ENCODE assay signal across 13 cellular contexts in the genomic region with DNA sequence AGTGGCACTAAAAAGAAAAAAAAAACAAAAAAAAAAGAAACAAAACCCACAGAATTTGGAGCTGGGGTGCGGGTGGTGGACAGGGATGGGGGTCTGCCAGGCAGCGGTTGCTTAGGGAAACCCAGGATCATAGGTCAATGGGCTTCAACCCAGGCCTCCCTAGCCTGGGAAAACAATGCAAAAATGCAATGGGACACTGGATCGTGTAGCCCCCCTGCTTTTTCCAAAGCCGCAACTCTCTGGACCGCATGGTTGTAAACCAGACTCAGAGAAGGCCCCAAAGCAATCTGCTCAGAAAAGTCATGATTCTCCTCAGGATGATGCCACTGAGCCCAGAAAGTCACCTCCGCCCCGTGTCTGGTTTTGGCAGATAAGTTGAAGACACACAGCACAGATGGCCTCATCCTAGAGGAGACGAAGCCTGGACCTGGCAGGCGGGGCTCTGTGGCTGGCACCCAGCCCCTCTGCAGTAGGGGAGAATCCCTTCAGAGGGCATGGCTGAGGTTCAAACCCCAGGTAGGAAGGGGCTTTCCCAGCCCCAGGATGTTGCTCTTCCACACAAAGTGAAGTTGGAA. TPM values are rescaled to one million over a fixed set of nuclear protein-coding genes. Genes with fewer than 3 reads are reported as not detected.
A peak's percentile ranks its signal among the peaks of the same experiment; 100 is the strongest.
DNase-seq lines count a peak whose midpoint lies in the region; ATAC-seq and TF ChIP-seq lines count a peak whose summit lies in the region.
"Had no signal": no experiment of that assay in that cellular context is flagged by ENCODE, and none has a peak within 500 bp of the region (broad histone marks: within the 10 kb centered on the region; RNA-seq: fewer than 3 reads in every experiment).

No MANE protein-coding gene starts in this region.

- no peaks in the 10 kb centered on the region for H3K9me3 ChIP-seq in HUES6 (ENCODE audit: control insufficient read depth, insufficient read depth, low read depth, low read length)
- H3K9me3 ChIP-seq in trophoblast cell (ENCODE audit: insufficient read depth, low read depth, low read length) = no peaks in the 10 kb centered on the region

- WGBS in trophoblast cell (ENCODE audit: extremely low coverage, insufficient coverage, insufficient read length) = no CpG with 5 or more reads among the region's 9 CpGs

- H3K36me3 ChIP-seq in HUES6 (ENCODE audit: control insufficient read depth, insufficient read depth, low read length) (no peaks in the 10 kb centered on the region), trophoblast cell (ENCODE audit: control insufficient read depth in 1 of 2, insufficient read depth in 2 of 2, low read length in 2 of 2) (peaks cover 18% of the 10 kb centered on the region in 2 experiments)

- POLR2A ChIA-PET in activated CD8-positive, alpha-beta T cell treated with anti-CD3 and anti-CD28 coated beads for 36 hours (lab: Charles Lee) = no interaction called here
- POLR2A ChIA-PET in activated CD8-positive, alpha-beta T cell treated with anti-CD3 and anti-CD28 coated beads, Interleukin-2, amount 10 ng/mL, durations not matched to agents 7 days and 5 days (lab: Charles Lee) = no interaction called here

- peak overlapping the region; percentile 85 for H3K18ac ChIP-seq in trophoblast cell (ENCODE audit: low read length)

- H2AK5ac ChIP-seq in trophoblast cell (ENCODE audit: low read length) = peak overlapping the region; percentile 11

- peak overlapping the region; percentile 96 for H4K8ac ChIP-seq in trophoblast cell (ENCODE audit: low read depth, low read length)

- no peak overlapping the region for H3K4me3 Mint-ChIP-seq in activated CD8-positive, alpha-beta T cell treated with anti-CD3 and anti-CD28 coated beads for 36 hours
- H3K4me3 Mint-ChIP-seq in activated CD8-positive, alpha-beta T cell treated with anti-CD3 and anti-CD28 coated beads, Interleukin-2, amount 10 ng/mL, durations not matched to agents 7 days and 5 days = no peak overlapping the region
- peak overlapping the region; percentile 77 to 86 (median 84) for H3K4me3 Mint-ChIP-seq in brain

- H3K4me1 ChIP-seq in HUES6 (ENCODE audit: control insufficient read depth, insufficient read depth, low read length) (peaks cover 57% of the 10 kb centered on the region), trophoblast cell (ENCODE audit: control insufficient read depth in 1 of 2, insufficient read depth in 2 of 2, low read length in 2 of 2) (peaks cover 16 to 23% of the 10 kb centered on the region in 2 experiments)

- intact Hi-C loops in activated CD8-positive, alpha-beta T cell treated with anti-CD3 and anti-CD28 coated beads for 36 hours (cut with micrococcal nuclease) = no loop called here

- H2BK5ac ChIP-seq in trophoblast cell (ENCODE audit: low read depth, low read length, poor library complexity) = peak overlapping the region; percentile 98

- no peak overlapping the region for H2AFZ ChIP-seq in trophoblast cell (ENCODE audit: insufficient read depth, low read length, poor library complexity)

- H3K4me1 Mint-ChIP-seq in activated CD8-positive, alpha-beta T cell treated with anti-CD3 and anti-CD28 coated beads for 36 hours (ENCODE audit: low read depth) = peaks cover 51% of the 10 kb centered on the region
- H3K4me1 Mint-ChIP-seq in activated CD8-positive, alpha-beta T cell treated with anti-CD3 and anti-CD28 coated beads, Interleukin-2, amount 10 ng/mL, durations not matched to agents 7 days and 5 days (ENCODE audit: low read depth) = peaks cover 62% of the 10 kb centered on the region
- H3K4me1 Mint-ChIP-seq in brain = peaks cover 53% of the 10 kb centered on the region

- no peak overlapping the region for H3K23ac ChIP-seq in trophoblast cell (ENCODE audit: low read length)

- H3K36me3 Mint-ChIP-seq in activated CD8-positive, alpha-beta T cell treated with anti-CD3 and anti-CD28 coated beads for 36 hours (ENCODE audit: low read depth) = no peaks in the 10 kb centered on the region
- no peaks in the 10 kb centered on the region for H3K36me3 Mint-ChIP-seq in activated CD8-positive, alpha-beta T cell treated with anti-CD3 and anti-CD28 coated beads, Interleukin-2, amount 10 ng/mL, durations not matched to agents 7 days and 5 days (ENCODE audit: low read depth)
- peaks cover 10% of the 10 kb centered on the region for H3K36me3 Mint-ChIP-seq in brain

- H3K4ac ChIP-seq in trophoblast cell (ENCODE audit: low read depth, low read length) = peak overlapping the region; percentile 30

- peak overlapping the region; percentile 81 for H3K4me2 ChIP-seq in trophoblast cell (ENCODE audit: low read length)

- ATAC-seq in activated CD8-positive, alpha-beta T cell treated with anti-CD3 and anti-CD28 coated beads for 36 hours = no peak
- no peak for ATAC-seq in activated CD8-positive, alpha-beta T cell treated with anti-CD3 and anti-CD28 coated beads, Interleukin-2, amount 10 ng/mL, durations not matched to agents 7 days and 5 days
- ATAC-seq in HG02588 (IDR thresholded peaks at IDR 0.05; ENCODE audit: unreplicated experiment) = no peak

- peak overlapping the region; percentile 97 for H2BK120ac ChIP-seq in trophoblast cell (ENCODE audit: insufficient read depth, low read length, poor library complexity)

- CTCF ChIA-PET in activated CD8-positive, alpha-beta T cell treated with anti-CD3 and anti-CD28 coated beads for 36 hours (lab: Charles Lee) = interaction anchor here (1.1 to 1.2 kb wide), 2 partner anchors 9 to 394 kb away, joined by 3 to 4 read pairs; no protein-coding TSS in a partner anchor
- CTCF ChIA-PET in activated CD8-positive, alpha-beta T cell treated with anti-CD3 and anti-CD28 coated beads, Interleukin-2, amount 10 ng/mL, durations not matched to agents 7 days and 5 days (lab: Charles Lee) = no interaction called here

- H3K27ac ChIP-seq in HUES6 (ENCODE audit: low read depth, low read length) (no peak overlapping the region), trophoblast cell (ENCODE audit: low read depth, low read length) (peak overlapping the region; percentile 100)

- peak overlapping the region; percentile 95 for H4K91ac ChIP-seq in trophoblast cell (ENCODE audit: low read depth, low read length)

- peaks cover 100% of the 10 kb centered on the region for H3K27me3 ChIP-seq in HUES6 (ENCODE audit: control insufficient read depth, insufficient read depth, low read length)
- H3K27me3 ChIP-seq in trophoblast cell (ENCODE audit: insufficient read depth, low read length) = no peaks in the 10 kb centered on the region

- peak overlapping the region; percentile 42 for H3K14ac ChIP-seq in trophoblast cell (ENCODE audit: low read length)

- H3K9ac ChIP-seq in HUES6 (ENCODE audit: low read length) (peak overlapping the region; percentile 2), trophoblast cell (ENCODE audit: low read length) (peak overlapping the region; percentile 18)

- no peak for TF ChIP-seq CTCF in activated CD8-positive, alpha-beta T cell treated with anti-CD3 and anti-CD28 coated beads for 36 hours (IDR thresholded peaks at IDR 0.05)
- no peak for TF ChIP-seq CTCF in brain (conservative IDR thresholded peaks at IDR 0.05)

- H3K79me2 ChIP-seq in trophoblast cell (ENCODE audit: control insufficient read depth, insufficient read depth, low read length, poor library complexity) = peaks cover 43% of the 10 kb centered on the region

- H3K9me3 Mint-ChIP-seq in activated CD8-positive, alpha-beta T cell treated with anti-CD3 and anti-CD28 coated beads for 36 hours = no peaks in the 10 kb centered on the region
- no peaks in the 10 kb centered on the region for H3K9me3 Mint-ChIP-seq in activated CD8-positive, alpha-beta T cell treated with anti-CD3 and anti-CD28 coated beads, Interleukin-2, amount 10 ng/mL, durations not matched to agents 7 days and 5 days (ENCODE audit: insufficient read depth)
- peaks cover 0 to 5% (median 0%) of the 10 kb centered on the region in 5 experiments for H3K9me3 Mint-ChIP-seq in brain

- H2BK12ac ChIP-seq in trophoblast cell (ENCODE audit: low read length) = peak overlapping the region; percentile 70

- peak overlapping the region; percentile 74 for H4K12ac ChIP-seq in trophoblast cell (ENCODE audit: low read depth, low read length)

- H3K79me1 ChIP-seq in trophoblast cell (ENCODE audit: low read length) = peaks cover 73% of the 10 kb centered on the region

- no peak overlapping the region for H3K27ac Mint-ChIP-seq in activated CD8-positive, alpha-beta T cell treated with anti-CD3 and anti-CD28 coated beads for 36 hours
- no peak overlapping the region for H3K27ac Mint-ChIP-seq in activated CD8-positive, alpha-beta T cell treated with anti-CD3 and anti-CD28 coated beads, Interleukin-2, amount 10 ng/mL, durations not matched to agents 7 days and 5 days
- H3K27ac Mint-ChIP-seq in brain = peak overlapping the region in 3 of 5 experiments; percentile 42 to 95 (median 95)

- H3K4me3 ChIP-seq in HUES6 (ENCODE audit: low read depth, low read length) (peak overlapping the region; percentile 67; the same call in 1 of the 2 replicates), trophoblast cell (ENCODE audit: low read depth, low read length) (no peak overlapping the region)
- H3K4me3 ChIP-seq: lung had no signal

- DNase-seq in activated CD8-positive, alpha-beta T cell treated with anti-CD3 and anti-CD28 coated beads for 36 hours = peak; percentile 37
- no peak for DNase-seq in activated CD8-positive, alpha-beta T cell treated with anti-CD3 and anti-CD28 coated beads, Interleukin-2, amount 10 ng/mL, durations not matched to agents 7 days and 5 days
- DNase-seq in trophoblast cell (no peak), NOMO-1 (lab: John Stamatoyannopoulos, UW; ENCODE audit: unreplicated experiment in 2 of 2) (no peak), RKO (ENCODE audit: low spot score) (no peak)
- DNase-seq: SIG-M5; stimulated activated CD4-positive, alpha-beta T cell treated with anti-CD3 and anti-CD28 coated beads, Interleukin-2, amount 100 ng/mL, for 24 hours had no signal

- H3K27me3 Mint-ChIP-seq in activated CD8-positive, alpha-beta T cell treated with anti-CD3 and anti-CD28 coated beads for 36 hours = peaks cover 68% of the 10 kb centered on the region
- H3K27me3 Mint-ChIP-seq in activated CD8-positive, alpha-beta T cell treated with anti-CD3 and anti-CD28 coated beads, Interleukin-2, amount 10 ng/mL, durations not matched to agents 7 days and 5 days (ENCODE audit: low read depth) = peaks cover 68% of the 10 kb centered on the region
- H3K27me3 Mint-ChIP-seq in brain = peaks cover 77% of the 10 kb centered on the region

RNA-seq across cellular contexts. Expression of a gene that starts 5.1 kb away (rescaled TPM):
- total RNA-seq in activated CD8-positive, alpha-beta T cell treated with anti-CD3 and anti-CD28 coated beads for 36 hours = not detected
- not detected for total RNA-seq in activated CD8-positive, alpha-beta T cell treated with anti-CD3 and anti-CD28 coated beads, Interleukin-2, amount 10 ng/mL, durations not matched to agents 7 days and 5 days
- polyA plus RNA-seq in brain (ENCODE audit: insufficient read depth, low read depth, low replicate concordance) = 0.17 TPM
- 25.2 and 26.9 TPM in 2 replicates for polyA plus RNA-seq in trophoblast cell (2013)
- total RNA-seq: CD4-positive, alpha-beta memory T cell; ureter had no signal
- polyA plus RNA-seq: CD4-positive, alpha-beta memory T cell had no signal

RNA-seq across cellular contexts. Expression of a gene that starts 12.3 kb away (rescaled TPM):
- not detected for total RNA-seq in activated CD8-positive, alpha-beta T cell treated with anti-CD3 and anti-CD28 coated beads for 36 hours
- not detected for total RNA-seq in activated CD8-positive, alpha-beta T cell treated with anti-CD3 and anti-CD28 coated beads, Interleukin-2, amount 10 ng/mL, durations not matched to agents 7 days and 5 days
- 0.63 TPM for polyA plus RNA-seq in brain (ENCODE audit: insufficient read depth, low read depth, low replicate concordance)
- polyA plus RNA-seq in trophoblast cell (2013) = 14.1 and 14.7 TPM in 2 replicates
- total RNA-seq: CD4-positive, alpha-beta memory T cell; lung; ureter had no signal
- polyA plus RNA-seq: CD4-positive, alpha-beta memory T cell had no signal

Comparison
In these comparisons a context has a peak if more than half of its experiments do, and no peak if none do; other contexts are left out.
1. H3K27ac Mint-ChIP-seq: peak in brain (3 of 5); none in activated CD8-positive, alpha-beta T cell treated with anti-CD3 and anti-CD28 coated beads for 36 hours (single experiment) and activated CD8-positive, alpha-beta T cell treated with anti-CD3 and anti-CD28 coated beads, Interleukin-2, amount 10 ng/mL, durations not matched to agents 7 days and 5 days (single experiment).
2. H3K4me3 Mint-ChIP-seq: peak in brain (5 of 5); none in activated CD8-positive, alpha-beta T cell treated with anti-CD3 and anti-CD28 coated beads for 36 hours (single experiment) and activated CD8-positive, alpha-beta T cell treated with anti-CD3 and anti-CD28 coated beads, Interleukin-2, amount 10 ng/mL, durations not matched to agents 7 days and 5 days (single experiment).